13 cellular contexts compared by ENCODE assay signal in genomic region chr2:893311-893710, GRCh38. TPM values are rescaled to one million over a fixed set of nuclear protein-coding genes. Genes with fewer than 3 reads are reported as not detected.
DNase-seq lines count a peak whose midpoint lies in the region; ATAC-seq and TF ChIP-seq lines count a peak whose summit lies in the region.
"Had no signal": no experiment of that assay in that cellular context is flagged by ENCODE, and none has a peak within 500 bp of the region (broad histone marks: within the 10 kb centered on the region; RNA-seq: fewer than 3 reads in every experiment).

No MANE protein-coding gene starts in this region.

- no peaks in the 10 kb centered on the region for H3K27me3 ChIP-seq in testis

- H3K4me1 ChIP-seq in testis: peaks cover 5% of the 10 kb centered on the region
- H3K4me1 ChIP-seq: left ventricle myocardium inferior had no signal

- peak; percentile 44 for DNase-seq in SIG-M5 treated with dmso at 0.1 percent for 504 hours (lab: John Stamatoyannopoulos, UW; ENCODE audit: unreplicated experiment)
- DNase-seq in SIG-M5 (lab: John Stamatoyannopoulos, UW): no peak
- peak; percentile 13 for DNase-seq in NCI-H1436 treated with DMSO at 0.1 percent for 48 hours (lab: John Stamatoyannopoulos, UW)
- peak; percentile 0 for DNase-seq in fibroblast of mammary gland (ENCODE audit: low read depth)
- DNase-seq in testis: peak; percentile 24
- DNase-seq in OCI-M1 (lab: John Stamatoyannopoulos, UW): no peak
- DNase-seq: caudate nucleus; left ventricle myocardium inferior; NCI-H1694; stimulated activated CD4-positive, alpha-beta T cell treated with anti-CD3 and anti-CD28 coated beads, Interleukin-4, amount 100 ng/mL, for 4 hours had no signal

- no peaks in the 10 kb centered on the region for H3K9me3 ChIP-seq in testis

- H3K36me3 ChIP-seq in testis (ENCODE audit: low read depth, missing control alignments): no peaks in the 10 kb centered on the region
- H3K36me3 ChIP-seq: left ventricle myocardium inferior had no signal

- intact Hi-C loops in testis (cut with DNase I; ENCODE audit: low total_unique reads): no loop called here

- TF ChIP-seq CTCF in fibroblast of mammary gland (conservative IDR thresholded peaks at IDR 0.05; ENCODE audit: control insufficient read depth, insufficient read depth, low read depth, low read length) (no peak), testis (IDR thresholded peaks at IDR 0.05) (no peak)

- H3K4me3 ChIP-seq in fibroblast of mammary gland (ENCODE audit: control insufficient read depth, low read depth, low read length) (no peak overlapping the region), testis (no peak overlapping the region)
- H3K4me3 ChIP-seq: left ventricle myocardium inferior had no signal

- no peak for ATAC-seq in HG03442 (IDR thresholded peaks at IDR 0.05; ENCODE audit: unreplicated experiment)
- ATAC-seq in GM19328 (IDR thresholded peaks at IDR 0.05; ENCODE audit: unreplicated experiment): no peak
- ATAC-seq: activated T-helper 17 cell treated with anti-CD3 and anti-CD28 coated beads, Interleukin-2, amount 50 U/mL, for 72 hours had no signal

- 55 to 61% methylated on average over 7 of the region's 7 CpGs for WGBS in testis, 2 donors

- H3K27ac ChIP-seq in testis: no peak overlapping the region
- H3K27ac ChIP-seq: left ventricle myocardium inferior had no signal

- no peak for TF ChIP-seq POLR2A in testis (IDR thresholded peaks at IDR 0.05)

RNA-seq across cellular contexts. Expression of gene SNTG2, which starts 57.3 kb away (rescaled TPM):
- 10 to 100 TPM in 1 of 2 donors, 1 to 10 TPM in 1; 8.7 to 10.2 TPM for total RNA-seq in testis
- 9.1 TPM for polyA plus RNA-seq in testis (ENCODE audit: insufficient read depth, low read depth, low replicate concordance)

Comparison
In these comparisons a context has a peak if more than half of its experiments do, and no peak if none do; other contexts are left out.
1. DNase-seq: peak in SIG-M5 treated with dmso at 0.1 percent for 504 hours (single experiment), NCI-H1436 treated with DMSO at 0.1 percent for 48 hours (single experiment), fibroblast of mammary gland (single experiment) and testis (single experiment); none in SIG-M5 (single experiment) and OCI-M1 (single experiment).